In genomic region chr12:47882796-47883546, GRCh38 we compare ENCODE assay signal across 8 cellular contexts. TPM values are rescaled to one million over a fixed set of nuclear protein-coding genes. Genes with fewer than 3 reads are reported as not detected.
DNase-seq lines count a peak whose midpoint lies in the region; ATAC-seq and TF ChIP-seq lines count a peak whose summit lies in the region.

No MANE protein-coding gene starts in this region.

- peak overlapping the region; percentile 96 for H3K27ac Mint-ChIP-seq in activated naive CD4-positive, alpha-beta T cell treated with anti-CD3 and anti-CD28 coated beads, Interleukin-2, amount 10 ng/mL, durations not matched to agents 7 days and 5 days

- no peaks in the 10 kb centered on the region for H3K4me1 ChIP-seq in psoas muscle

- no peaks in the 10 kb centered on the region for H3K27me3 Mint-ChIP-seq in activated naive CD4-positive, alpha-beta T cell treated with anti-CD3 and anti-CD28 coated beads, Interleukin-2, amount 10 ng/mL, durations not matched to agents 7 days and 5 days

- no peaks in the 10 kb centered on the region for H3K9me3 ChIP-seq in psoas muscle

- WGBS in psoas muscle, 3 donors = 61 to 70% (median 69%) methylated on average over 16 of the region's 16 CpGs

- no peak for TF ChIP-seq CTCF in psoas muscle (IDR thresholded peaks at IDR 0.05)

- no peak overlapping the region for H3K4me3 ChIP-seq in psoas muscle

- H3K36me3 ChIP-seq in psoas muscle (ENCODE audit: insufficient read depth in 1 of 2, low read depth in 1 of 2) = peaks cover 0 to 6% of the 10 kb centered on the region in 2 donors

- no peaks in the 10 kb centered on the region for H3K9me3 Mint-ChIP-seq in activated naive CD4-positive, alpha-beta T cell treated with anti-CD3 and anti-CD28 coated beads, Interleukin-2, amount 10 ng/mL, durations not matched to agents 7 days and 5 days

- H3K27ac ChIP-seq in psoas muscle = no peak overlapping the region

- peak overlapping the region; percentile 79 for H3K4me3 Mint-ChIP-seq in activated naive CD4-positive, alpha-beta T cell treated with anti-CD3 and anti-CD28 coated beads, Interleukin-2, amount 10 ng/mL, durations not matched to agents 7 days and 5 days

- intact Hi-C loops in posterior cingulate gyrus (cut with DNase I) (no loop called here), psoas muscle (cut with DNase I) (no loop called here)

- H3K36me3 Mint-ChIP-seq in activated naive CD4-positive, alpha-beta T cell treated with anti-CD3 and anti-CD28 coated beads, Interleukin-2, amount 10 ng/mL, durations not matched to agents 7 days and 5 days = peaks cover 26% of the 10 kb centered on the region

- H3K4me1 Mint-ChIP-seq in activated naive CD4-positive, alpha-beta T cell treated with anti-CD3 and anti-CD28 coated beads, Interleukin-2, amount 10 ng/mL, durations not matched to agents 7 days and 5 days = peaks cover 70% of the 10 kb centered on the region

- CTCF ChIA-PET in activated naive CD4-positive, alpha-beta T cell treated with anti-CD3 and anti-CD28 coated beads, Interleukin-2, amount 10 ng/mL, durations not matched to agents 7 days and 5 days (lab: Charles Lee) = interaction anchor here (0.6 to 5.9 kb wide), 5 partner anchors 16 to 141 kb away, joined by 3 to 57 read pairs (median 6); partner anchors contain the start of gene VDR

- ATAC-seq in GM18499 (IDR thresholded peaks at IDR 0.05; ENCODE audit: insufficient read depth, unreplicated experiment) (peak; percentile 47), GM21737 (IDR thresholded peaks at IDR 0.05; ENCODE audit: unreplicated experiment) (peak; percentile 84), psoas muscle (no peak)

- no peaks in the 10 kb centered on the region for H3K27me3 ChIP-seq in psoas muscle (ENCODE audit: insufficient read depth in 3 of 3, low read length in 2 of 3)

- DNase-seq in NAMALWA (ENCODE audit: low spot score) (peak; percentile 76), posterior cingulate gyrus (peak in 9 of 10 donors; percentile 25 to 94 (median 60)), amniotic stem cell (lab: John Stamatoyannopoulos, UW) (no peak), A172 (ENCODE audit: low spot score) (no peak), psoas muscle (no peak)
- peak; percentile 67 for DNase-seq in activated naive CD4-positive, alpha-beta T cell treated with anti-CD3 and anti-CD28 coated beads, Interleukin-2, amount 10 ng/mL, durations not matched to agents 7 days and 5 days

RNA-seq across cellular contexts. Expression of gene VDR, which starts 21.8 kb away (rescaled TPM):
- total RNA-seq in A172 (2014; rRNA removed; shearing (Covaris generic)) = 2.5 and 3.3 TPM in 2 replicates
- total RNA-seq in psoas muscle = 1 to 10 TPM; 2.5 to 6.1 (median 4.5) TPM
- 1 to 10 TPM in 1 of 3 donors, under 1 TPM in 2; 0.62 to 3.0 (median 0.74) TPM for polyA plus RNA-seq in psoas muscle

Comparison
In these comparisons a context has a peak if more than half of its experiments do, and no peak if none do; other contexts are left out.
1. ATAC-seq: peak in GM18499 (single experiment) and GM21737 (single experiment); none in psoas muscle (0 of 4).
2. DNase-seq: peak in NAMALWA (single experiment), activated naive CD4-positive, alpha-beta T cell treated with anti-CD3 and anti-CD28 coated beads, Interleukin-2, amount 10 ng/mL, durations not matched to agents 7 days and 5 days (single experiment) and posterior cingulate gyrus (9 of 10); none in amniotic stem cell (single experiment), A172 (single experiment) and psoas muscle (0 of 2).